8 cellular contexts compared by ENCODE assay signal in genomic region chr19:34120846-34121639, GRCh38. TPM values are rescaled to one million over a fixed set of nuclear protein-coding genes. Genes with fewer than 3 reads are reported as not detected.
A peak's percentile ranks its signal among the peaks of the same experiment; 100 is the strongest.
DNase-seq lines count a peak whose midpoint lies in the region; ATAC-seq and TF ChIP-seq lines count a peak whose summit lies in the region.

No MANE protein-coding gene starts in this region.

- TF ChIP-seq CTCF in GM12875 (IDR thresholded peaks at IDR 0.05; ENCODE audit: borderline replicate concordance, insufficient read depth, low read depth, low read length) (peak; percentile 78), Panc1 (IDR thresholded peaks at IDR 0.05) (peak; percentile 88), right atrium auricular region (IDR thresholded peaks at IDR 0.05) (peak; percentile 10 to 61)

- H3K27me3 ChIP-seq in Panc1 (ENCODE audit: control insufficient read depth, insufficient read depth, low read length) = no peaks in the 10 kb centered on the region; the same call in 1 of the 2 replicates
- H3K27me3 ChIP-seq in right atrium auricular region = no peaks in the 10 kb centered on the region

- H3K27ac ChIP-seq in Panc1 (ENCODE audit: low read length) = no peak overlapping the region
- H3K27ac ChIP-seq in right atrium auricular region = no peak overlapping the region

- H3K4me3 ChIP-seq in GM12875 (ENCODE audit: low read depth, low read length) (no peak overlapping the region), Panc1 (ENCODE audit: low read depth in 2 of 2, low read length in 2 of 2) (no peak overlapping the region), right atrium auricular region (no peak overlapping the region)

- POLR2A ChIA-PET in Panc1 (lab: Charles Lee) = interaction anchor here (0.6 kb wide), 1 partner anchor 41 kb away, joined by 5 read pairs; no protein-coding TSS in a partner anchor

- H3K9me3 ChIP-seq in Panc1 (ENCODE audit: control insufficient read depth, insufficient read depth, low read depth, low read length) = no peaks in the 10 kb centered on the region
- H3K9me3 ChIP-seq in right atrium auricular region = no peaks in the 10 kb centered on the region

- no TSS peak for BruUV-seq in Panc1 (replicated peaks; lab: Mats Ljungman, UMichigan)

- intact Hi-C loops in Panc1 (cut with micrococcal nuclease; ENCODE audit: unreplicated experiment) = no loop called here

- DNase-seq in 8988T (peak; percentile 61), Panc1 (ENCODE audit: low read depth, low spot score) (no peak), right atrium auricular region (ENCODE audit: low spot score) (no peak), SHP77 treated with DMSO at 0.1 percent for 48 hours (lab: John Stamatoyannopoulos, UW) (no peak)
- DNase-seq in activated effector memory CD4-positive, alpha-beta T cell treated with Interleukin-2 at 50 U/mL for 16 hours = peak; percentile 29
- DNase-seq in stimulated activated CD4-positive, alpha-beta T cell treated with anti-CD3 and anti-CD28 coated beads, TNF-alpha, amount 100 ng/mL, for 1 hour (ENCODE audit: low read depth in 3 of 3, low spot score in 1 of 3) = peak in 2 of 3 donors; percentile 3 to 28

- in situ Hi-C loops in Panc1 (cut with HindIII; ENCODE audit: low pct_unique_long_range_greater_than_20kb, low sequenced_read_pairs) = no loop called here

- ATAC-seq in Panc1 (no peak), HG03432 (IDR thresholded peaks at IDR 0.05; ENCODE audit: unreplicated experiment) (no peak)

- CTCF ChIA-PET in Panc1 (lab: Charles Lee) = no interaction called here

- H3K36me3 ChIP-seq in Panc1 (ENCODE audit: control insufficient read depth, insufficient read depth, low read length) (no peaks in the 10 kb centered on the region), right atrium auricular region (no peaks in the 10 kb centered on the region)

- no peaks in the 10 kb centered on the region for H3K4me1 ChIP-seq in Panc1 (ENCODE audit: control insufficient read depth, insufficient read depth, low read length)
- H3K4me1 ChIP-seq in right atrium auricular region = no peaks in the 10 kb centered on the region

RNA-seq across cellular contexts. Expression of gene LSM14A, which starts 51.3 kb away (rescaled TPM):
- total RNA-seq in Panc1 (2021; ENCODE audit: unreplicated experiment) (152 TPM), right atrium auricular region (10 to 100 TPM; 60.3 to 80.2 TPM)
- 230 TPM for polyA plus RNA-seq in Panc1 (2012; ENCODE audit: insufficient read length)

Comparison
In these comparisons a context has a peak if more than half of its experiments do, and no peak if none do; other contexts are left out.
1. DNase-seq: peak in 8988T (single experiment), activated effector memory CD4-positive, alpha-beta T cell treated with Interleukin-2 at 50 U/mL for 16 hours (single experiment) and stimulated activated CD4-positive, alpha-beta T cell treated with anti-CD3 and anti-CD28 coated beads, TNF-alpha, amount 100 ng/mL, for 1 hour (2 of 3); none in Panc1 (single experiment), right atrium auricular region (single experiment) and SHP77 treated with DMSO at 0.1 percent for 48 hours (single experiment).
2. CTCF ChIP-seq: peak in every context shown above with its lines; median percentile 88 in Panc1; 78 in GM12875; 36 in right atrium auricular region.